In the genomic region with DNA sequence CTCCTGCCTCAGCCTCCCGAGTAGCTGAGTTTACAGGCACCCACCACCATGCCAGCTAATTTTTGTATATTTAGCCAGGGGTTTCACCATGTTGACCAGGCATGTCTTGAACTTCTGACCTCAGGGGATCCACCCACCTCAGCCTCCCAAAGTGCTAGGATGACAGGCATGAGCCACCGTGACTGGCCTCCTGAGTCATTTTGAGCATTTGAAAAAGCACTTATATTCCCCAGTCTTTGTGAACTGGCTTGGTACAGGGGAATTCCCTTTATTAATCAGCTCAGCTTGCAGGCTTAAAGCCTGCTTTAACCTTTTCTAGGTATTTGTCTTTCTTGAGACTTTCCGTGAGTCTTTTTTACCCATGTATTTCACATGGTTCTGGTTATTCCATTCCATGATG, we compare ENCODE assay signal across 14 cellular contexts. TPM values are rescaled to one million over a fixed set of nuclear protein-coding genes. Genes with fewer than 3 reads are reported as not detected.
A peak's percentile ranks its signal among the peaks of the same experiment; 100 is the strongest.
DNase-seq lines count a peak whose midpoint lies in the region; ATAC-seq and TF ChIP-seq lines count a peak whose summit lies in the region.
"Had no signal": no experiment of that assay in that cellular context is flagged by ENCODE, and none has a peak within 500 bp of the region (broad histone marks: within the 10 kb centered on the region; RNA-seq: fewer than 3 reads in every experiment).

No MANE protein-coding gene starts in this region.

- H3K9me3 ChIP-seq in mammary epithelial cell (replicated peaks; ENCODE audit: insufficient read depth, low read length) (no peaks in the 10 kb centered on the region), A673 (ENCODE audit: low read depth, low read length, poor library complexity, severe bottlenecking) (no peaks in the 10 kb centered on the region)
- H3K9me3 ChIP-seq: tibial artery had no signal

- no peaks in the 10 kb centered on the region for H3K36me3 ChIP-seq in mammary epithelial cell (ENCODE audit: insufficient read depth, low read length)
- H3K36me3 ChIP-seq in A673 (ENCODE audit: insufficient read depth, low read length, poor library complexity, severe bottlenecking) = no peaks in the 10 kb centered on the region
- H3K36me3 ChIP-seq: tibial artery had no signal

- H3K27ac ChIP-seq in mammary epithelial cell (ENCODE audit: insufficient read depth, low read depth, low read length) (no peak overlapping the region), A673 (ENCODE audit: low read depth, low read length, poor library complexity, severe bottlenecking) (no peak overlapping the region)
- H3K27ac ChIP-seq: tibial artery had no signal

- CTCF ChIA-PET in mammary epithelial cell (lab: Charles Lee; ENCODE audit: low non-redundant PET) (no interaction called here), A673 (lab: Charles Lee) (no interaction called here)

- BruUV-seq in mammary epithelial cell (replicated peaks; lab: Mats Ljungman, UMichigan) = no TSS peak
- no TSS peak for BruUV-seq in A673 (replicated peaks; lab: Mats Ljungman, UMichigan)

- no CpG with 5 or more reads among the region's 3 CpGs for WGBS in mammary epithelial cell (ENCODE audit: low coverage, missing lambda C conversion rate)

- no peaks in the 10 kb centered on the region for H4K20me1 ChIP-seq in mammary epithelial cell (ENCODE audit: insufficient read depth, low read length)

- TF ChIP-seq CTCF in mammary epithelial cell (conservative IDR thresholded peaks at IDR 0.05 in 1 of 2, IDR thresholded peaks at IDR 0.05 in 1 of 2; ENCODE audit: extremely low read depth in 1 of 2, insufficient read depth in 1 of 2, low read depth in 1 of 2, low read length in 2 of 2) (no peak), A673 (conservative IDR thresholded peaks at IDR 0.05; ENCODE audit: low read depth, low read length) (no peak)

- dilution Hi-C loops in mammary epithelial cell (cut with HindIII; ENCODE audit: low sequenced_read_pairs) = no loop called here

- in situ Hi-C loops in mammary epithelial cell (cut with MboI; ENCODE audit: low sequenced_read_pairs in 2 of 2) = no loop called here

- H3K27me3 ChIP-seq in mammary epithelial cell (ENCODE audit: insufficient read depth, low read length) (no peaks in the 10 kb centered on the region), A673 (replicated peaks; ENCODE audit: insufficient read depth, low read depth, low read length, poor library complexity) (no peaks in the 10 kb centered on the region)
- H3K27me3 ChIP-seq: tibial artery had no signal

- no peaks in the 10 kb centered on the region for H3K79me2 ChIP-seq in mammary epithelial cell (ENCODE audit: insufficient read depth, low read length)

- no peak overlapping the region for H3K4me2 ChIP-seq in mammary epithelial cell (ENCODE audit: insufficient read depth, low read depth, low read length)

- ATAC-seq in GM21390 (IDR thresholded peaks at IDR 0.05; ENCODE audit: unreplicated experiment) = peak; percentile 71
- ATAC-seq in GM19351 (IDR thresholded peaks at IDR 0.05; ENCODE audit: unreplicated experiment) = no peak

- H3K9ac ChIP-seq in mammary epithelial cell (ENCODE audit: insufficient read depth, low read length) = no peak overlapping the region

- POLR2A ChIA-PET in A673 (lab: Charles Lee; ENCODE audit: low non-redundant PET) = no interaction called here

- no peak overlapping the region for H2AFZ ChIP-seq in mammary epithelial cell (ENCODE audit: low read depth, low read length)

- H3K4me3 ChIP-seq in mammary epithelial cell (replicated peaks in 1 of 3; ENCODE audit: insufficient read depth in 1 of 3, low read depth in 2 of 3, low read length in 3 of 3) = no peak overlapping the region
- H3K4me3 ChIP-seq in A673 (ENCODE audit: low read depth, low read length, poor library complexity, severe bottlenecking) = no peak overlapping the region
- H3K4me3 ChIP-seq: tibial artery had no signal

- no peaks in the 10 kb centered on the region for H3K4me1 ChIP-seq in mammary epithelial cell (ENCODE audit: insufficient read depth, low read length)
- no peaks in the 10 kb centered on the region for H3K4me1 ChIP-seq in A673 (ENCODE audit: insufficient read depth, low read length, poor library complexity, severe bottlenecking)
- H3K4me1 ChIP-seq: tibial artery had no signal

- intact Hi-C loops in mammary epithelial cell (cut with micrococcal nuclease) = no loop called here
- intact Hi-C loops in A673 (cut with micrococcal nuclease; ENCODE audit: unreplicated experiment) = no loop called here

- DNase-seq in EL = peak; percentile 52
- DNase-seq in LHCN-M2 (ENCODE audit: low read depth) = peak; percentile 50
- peak; percentile 20 for DNase-seq in kidney glomerular epithelial cell (lab: John Stamatoyannopoulos, UW)
- no peak for DNase-seq in stimulated activated naive CD4-positive, alpha-beta T cell treated with Interleukin-2 at 50 U/mL for 16 hours (lab: John Stamatoyannopoulos, UW)
- DNase-seq in mammary epithelial cell = no peak
- no peak for DNase-seq in A673 (ENCODE audit: low spot score)
- DNase-seq: anterior cingulate cortex, C1 segment of cervical spinal cord, H7, immature natural killer cell, NCI-H187, tibial artery had no signal

RNA-seq across cellular contexts. Expression of gene USP9Y, which starts 32.6 kb away (rescaled TPM):
- total RNA-seq in LHCN-M2 (2014; rRNA removed) = 13.0 and 14.9 TPM in 2 replicates
- 7.0 TPM for polyA plus RNA-seq in LHCN-M2 (2012)
- total RNA-seq in mammary epithelial cell = under 1 TPM in 1 of 2 donors, not detected in 1; under 0.01 TPM
- polyA plus RNA-seq in mammary epithelial cell = not detected
- polyA minus RNA-seq in mammary epithelial cell = not detected
- total RNA-seq in A673 (2021) = not detected in 2 replicates
- total RNA-seq: H7 had no signal
- polyA plus RNA-seq: immature natural killer cell had no signal

Comparison
In these comparisons a context has a peak if more than half of its experiments do, and no peak if none do; other contexts are left out.
1. DNase-seq: peak in EL (single experiment), LHCN-M2 (single experiment) and kidney glomerular epithelial cell (single experiment); none in stimulated activated naive CD4-positive, alpha-beta T cell treated with Interleukin-2 at 50 U/mL for 16 hours (single experiment), mammary epithelial cell (single experiment) and A673 (single experiment).